In the genomic region with DNA sequence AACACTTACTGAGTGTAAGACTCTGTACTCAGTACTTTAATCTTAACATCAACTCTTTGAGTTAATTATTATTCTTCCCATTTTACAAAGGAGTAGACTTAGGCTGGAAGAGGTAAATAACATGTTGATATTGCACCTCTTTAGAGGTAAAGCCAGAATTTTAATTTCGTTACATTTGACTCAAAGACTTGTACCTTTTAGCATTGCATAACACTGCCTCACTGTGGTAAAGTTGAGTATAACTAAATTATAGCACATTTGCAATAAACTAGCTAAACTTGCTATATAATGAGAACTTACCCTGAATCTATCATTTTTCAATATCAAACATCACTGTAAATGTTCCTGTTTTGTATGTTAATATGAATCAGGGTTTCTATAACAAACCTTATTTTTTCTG, we compare ENCODE assay signal across 1 cellular context.
TF ChIP-seq lines count a peak whose summit lies in the region.

No MANE protein-coding gene starts in this region.

TF ChIP-seq in SK-N-SH treated with all-trans-retinoic acid at 6 μM for 48 hours, 23 proteins besides CTCF, POLR2A, EP300 and RAD21 (continued from another document):
- TF ChIP-seq, protein P1, sequence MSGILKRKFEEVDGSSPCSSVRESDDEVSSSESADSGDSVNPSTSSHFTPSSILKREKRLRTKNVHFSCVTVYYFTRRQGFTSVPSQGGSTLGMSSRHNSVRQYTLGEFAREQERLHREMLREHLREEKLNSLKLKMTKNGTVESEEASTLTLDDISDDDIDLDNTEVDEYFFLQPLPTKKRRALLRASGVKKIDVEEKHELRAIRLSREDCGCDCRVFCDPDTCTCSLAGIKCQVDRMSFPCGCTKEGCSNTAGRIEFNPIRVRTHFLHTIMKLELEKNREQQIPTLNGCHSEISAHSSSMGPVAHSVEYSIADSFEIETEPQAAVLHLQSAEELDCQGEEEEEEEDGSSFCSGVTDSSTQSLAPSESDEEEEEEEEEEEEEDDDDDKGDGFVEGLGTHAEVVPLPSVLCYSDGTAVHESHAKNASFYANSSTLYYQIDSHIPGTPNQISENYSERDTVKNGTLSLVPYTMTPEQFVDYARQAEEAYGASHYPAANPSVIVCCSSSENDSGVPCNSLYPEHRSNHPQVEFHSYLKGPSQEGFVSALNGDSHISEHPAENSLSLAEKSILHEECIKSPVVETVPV (CRISPR knock-in tag; IDR thresholded peaks at IDR 0.05) = no peak
- no peak for TF ChIP-seq ZNF8 (CRISPR knock-in tag; IDR thresholded peaks at IDR 0.05)
- TF ChIP-seq, protein P2, sequence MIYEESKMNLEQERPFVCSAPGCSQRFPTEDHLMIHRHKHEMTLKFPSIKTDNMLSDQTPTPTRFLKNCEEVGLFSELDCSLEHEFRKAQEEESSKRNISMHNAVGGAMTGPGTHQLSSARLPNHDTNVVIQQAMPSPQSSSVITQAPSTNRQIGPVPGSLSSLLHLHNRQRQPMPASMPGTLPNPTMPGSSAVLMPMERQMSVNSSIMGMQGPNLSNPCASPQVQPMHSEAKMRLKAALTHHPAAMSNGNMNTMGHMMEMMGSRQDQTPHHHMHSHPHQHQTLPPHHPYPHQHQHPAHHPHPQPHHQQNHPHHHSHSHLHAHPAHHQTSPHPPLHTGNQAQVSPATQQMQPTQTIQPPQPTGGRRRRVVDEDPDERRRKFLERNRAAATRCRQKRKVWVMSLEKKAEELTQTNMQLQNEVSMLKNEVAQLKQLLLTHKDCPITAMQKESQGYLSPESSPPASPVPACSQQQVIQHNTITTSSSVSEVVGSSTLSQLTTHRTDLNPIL (CRISPR knock-in tag; IDR thresholded peaks at IDR 0.05; ENCODE audit: low read depth) = no peak
